2 cellular contexts compared by ENCODE assay signal in genomic region chr13:24080134-24080533, GRCh38.
A peak's percentile ranks its signal among the peaks of the same experiment; 100 is the strongest.
TF ChIP-seq lines count a peak whose summit lies in the region.

No MANE protein-coding gene starts in this region.

TF ChIP-seq in neural cell, 6 proteins besides CTCF, POLR2A, EP300 and RAD21 (continued from another document):
- TF ChIP-seq EZH2 (IDR thresholded peaks at IDR 0.05; ENCODE audit: borderline replicate concordance, insufficient read depth, low read length, poor library complexity, severe bottlenecking), result no peak
- TF ChIP-seq POLR2AphosphoS5 (IDR thresholded peaks at IDR 0.05), result peak; percentile 24
TF ChIP-seq in neural cell: peak in this region for 2.

TF ChIP-seq in SK-N-SH, 30 proteins besides CTCF, POLR2A, EP300 and RAD21 (continued from another document):
- no peak for TF ChIP-seq USF2 (IDR thresholded peaks at IDR 0.05; ENCODE audit: borderline replicate concordance, low read depth, low read length)
- no peak for TF ChIP-seq RFX5 (IDR thresholded peaks at IDR 0.05; ENCODE audit: low read length)
- TF ChIP-seq RCOR1 (IDR thresholded peaks at IDR 0.05; ENCODE audit: low read length), result no peak
- TF ChIP-seq ZBTB33 (IDR thresholded peaks at IDR 0.05; ENCODE audit: borderline replicate concordance, low read depth), result no peak
- no peak for TF ChIP-seq EZH2phosphoT487 (IDR thresholded peaks at IDR 0.05; ENCODE audit: borderline replicate concordance, low read depth)
- no peak for TF ChIP-seq YY1 (IDR thresholded peaks at IDR 0.05; ENCODE audit: low read depth)
- TF ChIP-seq ELF1 (IDR thresholded peaks at IDR 0.05), result no peak
